In the genomic region with DNA sequence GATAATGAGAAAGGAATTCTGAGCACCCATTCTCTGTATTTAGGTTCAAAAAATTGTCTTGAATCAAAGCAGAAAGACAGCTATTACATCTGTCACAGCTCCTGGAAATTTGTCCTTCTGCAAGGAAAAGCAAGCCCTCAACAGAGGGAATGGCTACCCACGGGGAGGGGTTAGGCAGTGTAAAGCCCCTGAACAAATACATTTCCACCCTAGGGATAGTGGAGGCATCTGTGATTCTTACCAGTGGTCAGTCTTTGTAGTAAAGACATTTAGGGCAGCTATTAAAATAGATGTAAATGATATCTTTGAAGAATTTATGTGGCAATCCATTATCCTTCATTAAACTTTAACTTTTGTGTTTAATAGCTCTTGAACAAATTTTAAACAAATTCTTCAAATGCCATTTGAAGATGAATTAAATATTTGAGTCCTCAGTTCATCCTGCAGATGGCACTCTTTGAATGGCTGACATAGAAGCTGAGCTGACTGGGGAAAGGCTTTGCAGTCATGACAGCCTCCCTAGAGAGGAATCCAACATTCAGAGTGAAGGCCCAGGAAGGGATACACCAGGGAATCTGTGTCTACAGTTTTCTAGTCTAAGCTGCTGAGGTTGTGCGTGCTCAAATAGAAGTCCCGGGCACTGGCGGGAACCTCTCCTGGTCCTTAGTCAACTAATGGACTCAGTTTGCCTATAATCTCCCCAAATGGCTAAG, we compare ENCODE assay signal across 8 cellular contexts.
DNase-seq lines count a peak whose midpoint lies in the region; ATAC-seq, FAIRE-seq and TF ChIP-seq lines count a peak whose summit lies in the region.

No MANE protein-coding gene starts in this region.

- H3K4me1 ChIP-seq in parathyroid adenoma, result no peaks in the 10 kb centered on the region

- no peak overlapping the region for H3K4me3 Mint-ChIP-seq in T-helper 17 cell

- H3K4me2 ChIP-seq in parathyroid adenoma (ENCODE audit: low read length), result no peak overlapping the region

- H3K27me3 ChIP-seq in parathyroid adenoma (ENCODE audit: control insufficient read depth, insufficient read depth, low read length), result no peaks in the 10 kb centered on the region

- H3K36me3 Mint-ChIP-seq in T-helper 17 cell (ENCODE audit: low read depth), result no peaks in the 10 kb centered on the region

- H3K4me3 ChIP-seq in SK-N-MC, result no peak overlapping the region
- no peak overlapping the region for H3K4me3 ChIP-seq in parathyroid adenoma (ENCODE audit: low read depth, low read length)

- H3K27me3 Mint-ChIP-seq in T-helper 17 cell, result peaks cover 13% of the 10 kb centered on the region

- DNase-seq in GM04504 (ENCODE audit: low read depth) (peak; percentile 49), NAMALWA (ENCODE audit: low spot score) (peak; percentile 39), SK-N-MC (ENCODE audit: low read depth, low spot score) (peak; percentile 70), frontal cortex (ENCODE audit: low spot score in 2 of 2) (peak; percentile 34 to 64), T-helper 17 cell (no peak)
- no peak for DNase-seq in stimulated activated CD4-positive, alpha-beta T cell treated with anti-CD3 and anti-CD28 coated beads, Interleukin-4, amount 100 ng/mL, for 4 hours

- peaks cover 1% of the 10 kb centered on the region for H3K4me1 Mint-ChIP-seq in T-helper 17 cell

- no peaks in the 10 kb centered on the region for H3K9me3 ChIP-seq in SK-N-MC (ENCODE audit: low read depth, low read length)
- H3K9me3 ChIP-seq in parathyroid adenoma (ENCODE audit: control insufficient read depth, low read length), result no peaks in the 10 kb centered on the region
- no peaks in the 10 kb centered on the region for H3K9me3 ChIP-seq in T-helper 17 cell (ENCODE audit: control insufficient read depth, low read length, poor library complexity, severe bottlenecking)

- ATAC-seq in GM18867 (IDR thresholded peaks at IDR 0.05; ENCODE audit: unreplicated experiment), result no peak
- ATAC-seq in T-helper 17 cell, result no peak

- no peaks in the 10 kb centered on the region for H3K79me2 ChIP-seq in parathyroid adenoma

- peak; percentile 64 for TF ChIP-seq CTCF in parathyroid adenoma (IDR thresholded peaks at IDR 0.05)

- H3K36me3 ChIP-seq in SK-N-MC (ENCODE audit: insufficient read depth, low read length) (no peaks in the 10 kb centered on the region), parathyroid adenoma (ENCODE audit: control insufficient read depth, insufficient read depth, low read length) (no peaks in the 10 kb centered on the region)

- H3K27ac ChIP-seq in SK-N-MC, result no peak overlapping the region
- no peak overlapping the region for H3K27ac ChIP-seq in parathyroid adenoma

- H2AFZ ChIP-seq in parathyroid adenoma, result no peak overlapping the region

- FAIRE-seq in frontal cortex (lab: Jason Lieb, UNC), result peak; percentile 67

- H3K27ac Mint-ChIP-seq in T-helper 17 cell, result no peak overlapping the region

- H3K9ac ChIP-seq in SK-N-MC (ENCODE audit: insufficient read length) (peak overlapping the region; percentile 4), parathyroid adenoma (no peak overlapping the region)

Comparison
In these comparisons a context has a peak if more than half of its experiments do, and no peak if none do; other contexts are left out.
1. DNase-seq: peak in GM04504 (single experiment), NAMALWA (single experiment), SK-N-MC (single experiment) and frontal cortex (2 of 2); none in stimulated activated CD4-positive, alpha-beta T cell treated with anti-CD3 and anti-CD28 coated beads, Interleukin-4, amount 100 ng/mL, for 4 hours (0 of 2) and T-helper 17 cell (0 of 3).